In genomic region chr1:206430031-206430983, GRCh38 we compare ENCODE assay signal across 8 cellular contexts. TPM values are rescaled to one million over a fixed set of nuclear protein-coding genes. Genes with fewer than 3 reads are reported as not detected.
DNase-seq lines count a peak whose midpoint lies in the region; ATAC-seq, FAIRE-seq and TF ChIP-seq lines count a peak whose summit lies in the region.

No MANE protein-coding gene starts in this region.

- no peaks in the 10 kb centered on the region for H3K27me3 Mint-ChIP-seq in stimulated activated memory B cell treated with anti-CD40 and anti-IgM and Interleukin-4, amounts not matched to agents 10 μg/mL and 1 μg/mL and 100 μg/mL, for 72 hours

- peak; percentile 33 for TF ChIP-seq CTCF in liver (IDR thresholded peaks at IDR 0.05; ENCODE audit: low read depth, low read length, missing input control)
- TF ChIP-seq CTCF in HepG2 (CRISPR knock-in tag; IDR thresholded peaks at IDR 0.05) = no peak
- TF ChIP-seq CTCF in cardiac fibroblast (IDR thresholded peaks at IDR 0.05; ENCODE audit: low read depth, low read length) = peak; percentile 21
- TF ChIP-seq CTCF in thyroid gland (IDR thresholded peaks at IDR 0.05) = no peak
- TF ChIP-seq CTCF in lower leg skin (IDR thresholded peaks at IDR 0.05) = no peak

- no TSS peak for BruUV-seq in HepG2 (replicated peaks; lab: Mats Ljungman, UMichigan)

- no peak for TF ChIP-seq EP300 in HepG2 (IDR thresholded peaks at IDR 0.05; ENCODE audit: low read depth in 2 of 2, low read length in 2 of 2)
- no peak for TF ChIP-seq EP300 in HepG2 (CRISPR knock-in tag; IDR thresholded peaks at IDR 0.05; ENCODE audit: borderline replicate concordance)

- H3K4me3 ChIP-seq in liver (ENCODE audit: low read depth in 1 of 3, low read length in 3 of 3) (no peak overlapping the region), HepG2 (replicated peaks in 1 of 3; ENCODE audit: insufficient read depth in 1 of 3, low read depth in 2 of 3, low read length in 3 of 3) (no peak overlapping the region), cardiac fibroblast (replicated peaks in 1 of 2; ENCODE audit: low read depth in 2 of 2, low read length in 2 of 2) (no peak overlapping the region), thyroid gland (replicated peaks in 1 of 3) (no peak overlapping the region), lower leg skin (ENCODE audit: low read depth, poor library complexity, severe bottlenecking) (no peak overlapping the region)

- no peak for FAIRE-seq in HepG2 (lab: Jason Lieb, UNC)

- no peak overlapping the region for H3K9ac ChIP-seq in liver (ENCODE audit: low read depth in 1 of 2, low read length in 2 of 2)
- no peak overlapping the region for H3K9ac ChIP-seq in HepG2 (ENCODE audit: insufficient read depth, low read depth, low read length)

- TF ChIP-seq RAD21 in liver (IDR thresholded peaks at IDR 0.05) (peak; percentile 49 to 65), HepG2 (CRISPR knock-in tag; IDR thresholded peaks at IDR 0.05) (no peak)

- no peaks in the 10 kb centered on the region for H3K4me1 Mint-ChIP-seq in stimulated activated memory B cell treated with anti-CD40 and anti-IgM and Interleukin-4, amounts not matched to agents 10 μg/mL and 1 μg/mL and 100 μg/mL, for 72 hours

- 68% methylated on average over 9 of the region's 9 CpGs for WGBS in liver
- 88% methylated on average over 9 of the region's 9 CpGs for WGBS in HepG2 (ENCODE audit: low lambda C conversion rate)
- WGBS in thyroid gland, 2 donors = 77 to 81% methylated on average over 9 of the region's 9 CpGs
- 67 to 71% methylated on average over 9 of the region's 9 CpGs for WGBS in lower leg skin, 2 donors

- H3K27ac ChIP-seq in liver (ENCODE audit: low read depth in 1 of 2, low read length in 2 of 2) = no peak overlapping the region
- H3K27ac ChIP-seq in HepG2 (ENCODE audit: extremely low read length, insufficient read depth, low read length) = no peak overlapping the region
- H3K27ac ChIP-seq in thyroid gland = peak overlapping the region in 1 of 3 donors; percentile 19

- no peak overlapping the region for H3K4me3 Mint-ChIP-seq in stimulated activated memory B cell treated with anti-CD40 and anti-IgM and Interleukin-4, amounts not matched to agents 10 μg/mL and 1 μg/mL and 100 μg/mL, for 72 hours

- H3K4me1 ChIP-seq in liver (ENCODE audit: control insufficient read depth in 4 of 4, insufficient read depth in 4 of 4, low read length in 3 of 4) (peaks cover 0 to 2% (median 0%) of the 10 kb centered on the region in 4 donors), HepG2 (ENCODE audit: insufficient read depth, low read length) (no peaks in the 10 kb centered on the region), thyroid gland (no peaks in the 10 kb centered on the region)

- no peak for DNase-seq in HepG2 (ENCODE audit: low spot score)
- DNase-seq in cardiac fibroblast (ENCODE audit: low read depth in 2 of 2) = peak; percentile 79 to 94
- DNase-seq in thyroid gland = no peak
- DNase-seq in NCI-H2171 (lab: John Stamatoyannopoulos, UW) = no peak
- DNase-seq in lower leg skin (ENCODE audit: low spot score in 2 of 2) = no peak

- peaks cover 55% of the 10 kb centered on the region for H3K36me3 Mint-ChIP-seq in stimulated activated memory B cell treated with anti-CD40 and anti-IgM and Interleukin-4, amounts not matched to agents 10 μg/mL and 1 μg/mL and 100 μg/mL, for 72 hours

- in situ Hi-C loops in HepG2 (cut with HindIII; ENCODE audit: extremely low pct_ligation_motif_present, low pct_unique_long_range_greater_than_20kb) = no loop called here

- intact Hi-C loops in HepG2 (cut with micrococcal nuclease; ENCODE audit: unreplicated experiment) = no loop called here
- intact Hi-C loops in thyroid gland (cut with DNase I) = no loop called here
- intact Hi-C loops in lower leg skin (cut with DNase I; ENCODE audit: low total_unique reads) = no loop called here

- TF ChIP-seq POLR2A in HepG2 (IDR thresholded peaks at IDR 0.05; ENCODE audit: insufficient read depth in 1 of 2, low read depth in 2 of 2, low read length in 2 of 2) (no peak), thyroid gland (IDR thresholded peaks at IDR 0.05) (no peak), lower leg skin (IDR thresholded peaks at IDR 0.05) (no peak)

- no peak overlapping the region for H3K4me2 ChIP-seq in HepG2 (ENCODE audit: low read depth, low read length)

- no peak overlapping the region for H3K27ac Mint-ChIP-seq in stimulated activated memory B cell treated with anti-CD40 and anti-IgM and Interleukin-4, amounts not matched to agents 10 μg/mL and 1 μg/mL and 100 μg/mL, for 72 hours

- no peaks in the 10 kb centered on the region for H3K27me3 ChIP-seq in liver (ENCODE audit: control insufficient read depth in 4 of 4, insufficient read depth in 4 of 4, low read length in 3 of 4)
- H3K27me3 ChIP-seq in HepG2 (ENCODE audit: control insufficient read depth in 1 of 2, insufficient read depth in 2 of 2, low read length in 2 of 2) = no peaks in the 10 kb centered on the region
- no peaks in the 10 kb centered on the region for H3K27me3 ChIP-seq in thyroid gland

- no peaks in the 10 kb centered on the region for H3K9me3 ChIP-seq in liver (ENCODE audit: control insufficient read depth in 4 of 4, low read length in 3 of 4)
- H3K9me3 ChIP-seq in HepG2 (ENCODE audit: low read length) = no peaks in the 10 kb centered on the region
- H3K9me3 ChIP-seq in thyroid gland = no peaks in the 10 kb centered on the region

- H3K79me2 ChIP-seq in HepG2 (ENCODE audit: insufficient read depth, low read length) = no peaks in the 10 kb centered on the region

- H3K36me3 ChIP-seq in liver (ENCODE audit: control insufficient read depth in 4 of 4, insufficient read depth in 3 of 4, low read depth in 1 of 4, low read length in 3 of 4) (peaks cover 0 to 12% (median 5%) of the 10 kb centered on the region in 4 donors), HepG2 (replicated peaks in 1 of 2; ENCODE audit: control insufficient read depth in 1 of 2, insufficient read depth in 2 of 2, low read length in 2 of 2) (peaks cover 11 to 63% of the 10 kb centered on the region in 2 experiments), thyroid gland (no peaks in the 10 kb centered on the region)

- POLR2A ChIA-PET in HepG2 (lab: Yijun Ruan, JAX) = no interaction called here

- ATAC-seq in HepG2 (no peak), HG03064 (IDR thresholded peaks at IDR 0.05; ENCODE audit: low read depth, unreplicated experiment) (peak; percentile 97)
- ATAC-seq in stimulated activated memory B cell treated with anti-CD40 and anti-IgM and Interleukin-4, amounts not matched to agents 10 μg/mL and 1 μg/mL and 100 μg/mL, for 72 hours = peak; percentile 48

- no peaks in the 10 kb centered on the region for H3K9me3 Mint-ChIP-seq in stimulated activated memory B cell treated with anti-CD40 and anti-IgM and Interleukin-4, amounts not matched to agents 10 μg/mL and 1 μg/mL and 100 μg/mL, for 72 hours

- H2AFZ ChIP-seq in HepG2 (ENCODE audit: low read length) = no peak overlapping the region

- H4K20me1 ChIP-seq in HepG2 (ENCODE audit: insufficient read depth, low read length) = no peaks in the 10 kb centered on the region

- CTCF ChIA-PET in HepG2 (lab: Yijun Ruan, JAX; ENCODE audit: low intra/inter-chr PET ratio, low total read pairs) = no interaction called here

TF ChIP-seq in liver, 16 proteins besides CTCF, POLR2A, EP300 and RAD21 (continues in another document):
- no peak for TF ChIP-seq GABPA (IDR thresholded peaks at IDR 0.05 in 1 of 2, conservative IDR thresholded peaks at IDR 0.05 in 1 of 2)
- TF ChIP-seq SP1 (IDR thresholded peaks at IDR 0.05) = no peak
- TF ChIP-seq ATF3 (IDR thresholded peaks at IDR 0.05) = no peak
- no peak for TF ChIP-seq EGR1 (IDR thresholded peaks at IDR 0.05; ENCODE audit: low read depth in 2 of 2)
- TF ChIP-seq FOXA2 (IDR thresholded peaks at IDR 0.05) = no peak

TF ChIP-seq in HepG2, 621 proteins besides CTCF, POLR2A, EP300 and RAD21:
- TF ChIP-seq ZNF136 (CRISPR knock-in tag; IDR thresholded peaks at IDR 0.05; ENCODE audit: low read depth) = no peak
- TF ChIP-seq ZFP91 (CRISPR knock-in tag; IDR thresholded peaks at IDR 0.05; ENCODE audit: borderline replicate concordance) = no peak

RNA-seq across cellular contexts. Expression of gene IKBKE, which starts 40.0 kb away (rescaled TPM):
- total RNA-seq in liver (1 to 10 TPM; 2.0 to 3.9 TPM), HepG2 (2016; rRNA removed; fragmentation: Illumina TruSeq; extraction: Trizol) (4.0 and 5.8 TPM in 2 replicates), thyroid gland (10 to 100 TPM in 1 of 4 donors, 1 to 10 TPM in 3; 4.7 to 10.5 (median 9.4) TPM), lower leg skin (10 to 100 TPM in 3 of 4 donors, 1 to 10 TPM in 1; 6.1 to 21.4 (median 12.2) TPM)
- polyA plus RNA-seq in liver (1 to 10 TPM in 1 of 2 donors, under 1 TPM in 1; 0.81 to 1.1 TPM), HepG2 (2011; rRNA removed) (3.7 and 4.5 TPM in 2 replicates)
- 1.5 and 1.8 TPM in 2 replicates for total RNA-seq in HepG2 (2016; cell fraction: cytosol; rRNA removed; fragmentation: Illumina TruSeq; extraction: Trizol; ENCODE audit: low read depth)
- 4.8 and 5.0 TPM in 2 replicates for total RNA-seq in HepG2 (2016; cell fraction: insoluble cytoplasmic fraction; rRNA removed; fragmentation: Illumina TruSeq; extraction: Trizol)
- 3.2 and 5.3 TPM in 2 replicates for total RNA-seq in HepG2 (2016; cell fraction: membrane; rRNA removed; fragmentation: Illumina TruSeq; extraction: Trizol)
- total RNA-seq in HepG2 (2016; cell fraction: nucleus; rRNA removed; fragmentation: Illumina TruSeq; extraction: Trizol) = 4.7 and 6.1 TPM in 2 replicates
- polyA plus RNA-seq in HepG2 (2011; cell fraction: cytosol; rRNA removed) = 2.1 and 3.7 TPM in 2 replicates
- 11.0 and 15.9 TPM in 2 replicates for polyA plus RNA-seq in HepG2 (2011; cell fraction: nucleus; rRNA removed)
- 0.95 and 1.4 TPM in 2 replicates for polyA plus RNA-seq in HepG2 (2012)
- polyA plus RNA-seq in HepG2 (2016; cell fraction: cytosol; fragmentation: Illumina TruSeq; extraction: Trizol; ENCODE audit: low read depth) = 2.2 and 2.8 TPM in 2 replicates
- 3.9 and 4.3 TPM in 2 replicates for polyA plus RNA-seq in HepG2 (2016; cell fraction: insoluble cytoplasmic fraction; fragmentation: Illumina TruSeq; extraction: Trizol; ENCODE audit: low read depth)
- polyA plus RNA-seq in HepG2 (2016; cell fraction: membrane; fragmentation: Illumina TruSeq; extraction: Trizol; ENCODE audit: low read depth) = 1.9 and 2.6 TPM in 2 replicates
- polyA plus RNA-seq in HepG2 (2016; cell fraction: nucleus; fragmentation: Illumina TruSeq; extraction: Trizol; ENCODE audit: insufficient read depth, low read depth) = 7.2 and 7.3 TPM in 2 replicates
- polyA minus RNA-seq in HepG2 (2011; rRNA and poly(A)+ RNA removed; ENCODE audit: low replicate concordance) = 8.9 and 22.1 TPM in 2 replicates
- polyA minus RNA-seq in HepG2 (2011; cell fraction: cytosol; rRNA and poly(A)+ RNA removed) = 1.3 and 2.0 TPM in 2 replicates
- polyA minus RNA-seq in HepG2 (2011; cell fraction: nucleus; rRNA and poly(A)+ RNA removed) = 7.3 and 8.9 TPM in 2 replicates

Comparison
In these comparisons a context has a peak if more than half of its experiments do, and no peak if none do; other contexts are left out.
1. CTCF ChIP-seq: peak in liver (single experiment) and cardiac fibroblast (single experiment); none in HepG2 (single experiment), thyroid gland (0 of 6) and lower leg skin (0 of 3).
2. DNase-seq: peak in cardiac fibroblast (2 of 2); none in HepG2 (single experiment), thyroid gland (0 of 2), NCI-H2171 (single experiment) and lower leg skin (0 of 2).